Comparison of ENCODE assay signal across 8 cellular contexts in the genomic region with DNA sequence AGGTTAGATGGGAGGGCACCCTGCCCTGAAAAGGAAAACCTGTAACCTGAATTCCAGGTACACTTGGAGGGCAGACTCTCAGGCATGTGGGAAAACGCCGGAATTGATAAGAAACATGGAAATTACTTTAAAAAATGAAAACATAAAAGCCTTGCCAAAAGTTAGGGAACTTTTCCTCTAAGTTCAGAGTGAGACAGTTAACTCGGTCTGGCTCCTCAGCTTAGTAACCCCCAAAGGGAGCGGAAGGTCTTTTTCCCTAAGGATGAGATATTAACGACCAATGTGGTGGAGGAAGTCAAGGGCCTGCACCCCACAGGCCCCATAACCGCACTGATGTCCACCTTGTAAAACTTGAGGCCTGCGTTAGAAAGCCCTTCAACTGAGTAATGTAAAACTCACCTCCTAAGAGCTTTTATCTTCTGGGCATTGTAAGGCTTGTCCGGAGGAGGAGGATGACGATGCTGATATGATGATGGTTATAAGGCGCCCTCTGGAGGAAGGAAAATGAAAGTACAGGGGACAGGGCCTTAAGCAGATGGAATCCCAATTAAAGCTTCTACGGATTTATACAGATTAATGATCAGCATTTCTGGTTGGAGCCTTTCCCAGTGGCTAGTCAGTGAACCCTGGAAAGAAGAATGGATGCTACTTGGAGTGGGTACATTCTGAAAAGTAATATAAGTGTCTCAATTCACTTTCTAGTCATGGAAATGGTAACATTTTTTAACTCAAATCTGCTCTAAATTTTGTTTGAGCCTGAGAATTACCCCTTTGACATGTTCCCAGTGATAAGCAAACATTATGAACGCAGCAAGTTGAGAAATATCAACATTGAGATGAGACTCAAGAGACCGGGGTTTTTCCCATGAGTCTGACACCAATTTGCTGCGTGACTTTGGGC. TPM values are rescaled to one million over a fixed set of nuclear protein-coding genes. Genes with fewer than 3 reads are reported as not detected.
DNase-seq lines count a peak whose midpoint lies in the region; ATAC-seq and FAIRE-seq lines count a peak whose summit lies in the region.

No MANE protein-coding gene starts in this region.

- ATAC-seq in GM18520 (IDR thresholded peaks at IDR 0.05; ENCODE audit: unreplicated experiment) (peak; percentile 88), HG02973 (IDR thresholded peaks at IDR 0.05; ENCODE audit: unreplicated experiment) (peak; percentile 82), esophagus mucosa (peak; percentile 77)

- FAIRE-seq in TTC549 (lab: Jason Lieb, UNC), result peak; percentile 80

- no peaks in the 10 kb centered on the region for H3K27me3 ChIP-seq in muscle layer of colon (ENCODE audit: control insufficient read depth in 1 of 2, insufficient read depth in 2 of 2, low read length in 2 of 2)

- peak overlapping the region; percentile 87 for H3K27ac ChIP-seq in muscle layer of colon (ENCODE audit: low read depth, low read length)

- no peaks in the 10 kb centered on the region for H3K9me3 ChIP-seq in muscle layer of colon (ENCODE audit: low read length)

- DNase-seq in CD1c-positive myeloid dendritic cell (ENCODE audit: extremely low spot score), result peak; percentile 62
- DNase-seq in NCI-H1694 treated with DMSO at 0.1 percent for 48 hours (lab: John Stamatoyannopoulos, UW), result peak; percentile 6
- no peak for DNase-seq in occipital lobe (lab: John Stamatoyannopoulos, UW)

- peak overlapping the region; percentile 91 for H3K9ac ChIP-seq in muscle layer of colon (ENCODE audit: low read length)

- peak overlapping the region; percentile 77 to 98 for H3K4me3 ChIP-seq in muscle layer of colon (ENCODE audit: low read depth in 1 of 2, low read length in 2 of 2)

- peaks cover 16% of the 10 kb centered on the region for H3K36me3 ChIP-seq in muscle layer of colon (ENCODE audit: insufficient read depth, low read length)

- H3K4me1 ChIP-seq in muscle layer of colon (ENCODE audit: insufficient read depth, low read length), result peaks cover 42% of the 10 kb centered on the region

RNA-seq across cellular contexts. Expression of gene COL1A2, which starts 0.7 kb away (rescaled TPM):
- total RNA-seq in esophagus mucosa (21.9 TPM), occipital lobe (124 TPM)
